Comparison of ENCODE assay signal across 15 cellular contexts in genomic region chr3:139122221-139122581, GRCh38.
DNase-seq lines count a peak whose midpoint lies in the region; ATAC-seq and TF ChIP-seq lines count a peak whose summit lies in the region.
"Had no signal": no experiment of that assay in that cellular context is flagged by ENCODE, and none has a peak within 500 bp of the region (broad histone marks: within the 10 kb centered on the region; RNA-seq: fewer than 3 reads in every experiment).

No MANE protein-coding gene starts in this region.

- H3K36me3 ChIP-seq in osteoblast (ENCODE audit: insufficient read depth, low read length) (no peaks in the 10 kb centered on the region), thyroid gland (no peaks in the 10 kb centered on the region)

- WGBS in thyroid gland, 2 donors: 67 to 78% methylated on average over 3 of the region's 3 CpGs

- no peak overlapping the region for H3K4me2 ChIP-seq in osteoblast (ENCODE audit: insufficient read depth, low read length)

- H3K9me3 ChIP-seq in osteoblast (ENCODE audit: low read depth, low read length): no peaks in the 10 kb centered on the region
- no peaks in the 10 kb centered on the region for H3K9me3 ChIP-seq in thyroid gland

- H3K27me3 ChIP-seq in osteoblast (ENCODE audit: insufficient read depth, low read length) (no peaks in the 10 kb centered on the region), thyroid gland (no peaks in the 10 kb centered on the region)

- TF ChIP-seq CTCF in NB4 (IDR thresholded peaks at IDR 0.05; ENCODE audit: low read depth, low read length) (no peak), fibroblast of pulmonary artery (IDR thresholded peaks at IDR 0.05; ENCODE audit: low read length, missing control alignments) (no peak), osteoblast (IDR thresholded peaks at IDR 0.05; ENCODE audit: extremely low read depth, low read depth, low read length) (no peak), thyroid gland (IDR thresholded peaks at IDR 0.05) (no peak)

- TF ChIP-seq POLR2A in NB4 (IDR thresholded peaks at IDR 0.05; ENCODE audit: extremely low read depth, insufficient read length) (no peak), thyroid gland (IDR thresholded peaks at IDR 0.05) (no peak)

- no peaks in the 10 kb centered on the region for H3K79me2 ChIP-seq in osteoblast (ENCODE audit: insufficient read depth, low read length)

- H4K20me1 ChIP-seq in osteoblast (ENCODE audit: insufficient read depth, low read length): no peaks in the 10 kb centered on the region

- peak overlapping the region; percentile 61 for H3K27ac ChIP-seq in osteoblast (ENCODE audit: low read depth, low read length)
- H3K27ac ChIP-seq in thyroid gland: no peak overlapping the region
- H3K27ac ChIP-seq: SK-N-MC had no signal

- H3K4me1 ChIP-seq in osteoblast (ENCODE audit: insufficient read depth, low read length) (peaks cover 42% of the 10 kb centered on the region), thyroid gland (no peaks in the 10 kb centered on the region)

- peak; percentile 56 for DNase-seq in ELR (ENCODE audit: low read depth)
- DNase-seq in NB4 (ENCODE audit: low read depth): peak; percentile 75
- peak; percentile 73 for DNase-seq in fibroblast of pulmonary artery (ENCODE audit: low read depth)
- DNase-seq in osteoblast (ENCODE audit: insufficient read length, low spot score, missing footprints): no peak
- DNase-seq in GF-D8 (lab: John Stamatoyannopoulos, UW): no peak
- no peak for DNase-seq in thyroid gland
- DNase-seq: activated gamma-delta T cell treated with Interleukin-2 at 50 U/mL for 16 hours; COR-L47; effector memory CD8-positive, alpha-beta T cell; GOT3; NCI-H1436; retina had no signal

- intact Hi-C loops in thyroid gland (cut with DNase I): no loop called here

- peak overlapping the region; percentile 15 for H2AFZ ChIP-seq in osteoblast (ENCODE audit: low read length)

- H3K4me3 ChIP-seq in NB4 (ENCODE audit: low read depth, low read length) (no peak overlapping the region), fibroblast of pulmonary artery (replicated peaks; ENCODE audit: low read depth, low read length) (no peak overlapping the region), osteoblast (ENCODE audit: insufficient read depth, low read length) (no peak overlapping the region), thyroid gland (replicated peaks in 1 of 3) (no peak overlapping the region)
- H3K4me3 ChIP-seq: SK-N-MC had no signal

- no peak for ATAC-seq in GM19351 (IDR thresholded peaks at IDR 0.05; ENCODE audit: unreplicated experiment)
- ATAC-seq in HG03196 (IDR thresholded peaks at IDR 0.05; ENCODE audit: unreplicated experiment): no peak
- ATAC-seq: effector memory CD8-positive, alpha-beta T cell had no signal

Comparison
In these comparisons a context has a peak if more than half of its experiments do, and no peak if none do; other contexts are left out.
1. DNase-seq: peak in ELR (single experiment), NB4 (single experiment) and fibroblast of pulmonary artery (single experiment); none in osteoblast (single experiment), GF-D8 (single experiment) and thyroid gland (0 of 2).